ENCODE assay signal across 12 cellular contexts in the genomic region with DNA sequence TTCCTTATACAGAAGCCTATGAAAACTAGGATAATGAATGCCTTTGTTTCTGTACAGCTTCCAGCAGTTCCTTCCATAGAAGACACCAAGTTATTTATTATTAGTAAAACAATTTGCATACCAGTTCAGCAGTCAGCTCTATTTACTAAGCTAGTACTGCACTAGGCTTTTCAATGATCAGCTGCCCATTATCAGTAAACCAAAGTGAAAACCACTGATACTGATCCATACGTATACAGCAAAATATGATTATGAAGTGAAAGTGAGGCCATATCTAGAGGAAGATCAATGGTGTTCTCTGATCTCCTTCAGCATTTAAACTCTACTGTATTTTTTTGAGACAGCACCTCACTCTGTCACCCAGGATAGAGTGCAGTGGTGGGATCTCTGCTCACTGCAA. TPM values are rescaled to one million over a fixed set of nuclear protein-coding genes. Genes with fewer than 3 reads are reported as not detected.
DNase-seq lines count a peak whose midpoint lies in the region; ATAC-seq and TF ChIP-seq lines count a peak whose summit lies in the region.
"Had no signal": no experiment of that assay in that cellular context is flagged by ENCODE, and none has a peak within 500 bp of the region (broad histone marks: within the 10 kb centered on the region; RNA-seq: fewer than 3 reads in every experiment).

No MANE protein-coding gene starts in this region.

- no peak overlapping the region for H3K4me3 ChIP-seq in Caco-2 (ENCODE audit: low read depth, low read length)

- no peaks in the 10 kb centered on the region for H3K9me3 Mint-ChIP-seq in Caco-2 (ENCODE audit: unreplicated experiment)
- no peaks in the 10 kb centered on the region for H3K9me3 Mint-ChIP-seq in effector memory CD8-positive, alpha-beta T cell
- no peaks in the 10 kb centered on the region for H3K9me3 Mint-ChIP-seq in neural crest cell

- peak overlapping the region; percentile 94 for H3K4me3 Mint-ChIP-seq in Caco-2 (ENCODE audit: unreplicated experiment)
- peak overlapping the region; percentile 96 to 97 for H3K4me3 Mint-ChIP-seq in effector memory CD8-positive, alpha-beta T cell
- H3K4me3 Mint-ChIP-seq in neural crest cell, result peak overlapping the region; percentile 100

- H3K36me3 Mint-ChIP-seq in Caco-2 (ENCODE audit: insufficient read depth, unreplicated experiment) (peaks cover 97% of the 10 kb centered on the region), neural crest cell (ENCODE audit: low read depth) (peaks cover 49% of the 10 kb centered on the region)
- H3K36me3 Mint-ChIP-seq in effector memory CD8-positive, alpha-beta T cell (ENCODE audit: insufficient read depth), result peaks cover 71% of the 10 kb centered on the region

- peak overlapping the region; percentile 43 for H3K27ac ChIP-seq in RWPE1

- POLR2A ChIA-PET in Caco-2 (lab: Charles Lee) (interaction anchor here (0.6 kb wide), 1 partner anchor 573 kb away, joined by 3 read pairs; no protein-coding TSS in a partner anchor), RWPE1 (lab: Yijun Ruan, JAX; ENCODE audit: low non-redundant PET) (no interaction called here)

- ATAC-seq in effector memory CD8-positive, alpha-beta T cell (replicated peaks), result no peak

- DNase-seq in Caco-2 (no peak), RWPE1 (ENCODE audit: low spot score) (no peak), neural crest cell (ENCODE audit: low read depth, low spot score) (no peak), amniotic stem cell (lab: John Stamatoyannopoulos, UW) (no peak), NCI-H146 treated with DMSO at 0.1 percent for 48 hours (lab: John Stamatoyannopoulos, UW; ENCODE audit: unreplicated experiment) (no peak), DMS153 treated with DMSO at 0.1 percent for 48 hours (lab: John Stamatoyannopoulos, UW; ENCODE audit: unreplicated experiment) (no peak), NCI-H526 treated with DMSO at 0.1 percent for 48 hours (lab: John Stamatoyannopoulos, UW) (no peak)
- no peak for DNase-seq in effector memory CD8-positive, alpha-beta T cell
- DNase-seq: activated effector memory CD4-positive, alpha-beta T cell treated with anti-CD3 and anti-CD28 coated beads, Interleukin-2, amount 50 U/mL, for 16 hours; NCI-H1105; NK-92 treated with Interleukin-12 subunit alpha and Interleukin-12 subunit beta, amount 100 ng/mL, for 24 hours; sigmoid colon had no signal

- peaks cover 16% of the 10 kb centered on the region for H3K36me3 ChIP-seq in Caco-2 (ENCODE audit: control insufficient read depth, insufficient read depth, low read length)

- H3K4me1 Mint-ChIP-seq in Caco-2 (ENCODE audit: low read depth, unreplicated experiment), result peaks cover 48% of the 10 kb centered on the region
- H3K4me1 Mint-ChIP-seq in effector memory CD8-positive, alpha-beta T cell (ENCODE audit: low read depth in 2 of 2), result peaks cover 58 to 81% of the 10 kb centered on the region in 2 donors
- H3K4me1 Mint-ChIP-seq in neural crest cell, result peaks cover 86% of the 10 kb centered on the region

- no peaks in the 10 kb centered on the region for H3K27me3 ChIP-seq in Caco-2 (replicated peaks; ENCODE audit: control insufficient read depth, insufficient read depth, low read length)
- H3K27me3 ChIP-seq: sigmoid colon had no signal

- no peaks in the 10 kb centered on the region for H3K27me3 Mint-ChIP-seq in Caco-2 (ENCODE audit: insufficient read depth, unreplicated experiment)
- H3K27me3 Mint-ChIP-seq in effector memory CD8-positive, alpha-beta T cell, result no peaks in the 10 kb centered on the region
- H3K27me3 Mint-ChIP-seq in neural crest cell (ENCODE audit: low read depth), result peaks cover 4% of the 10 kb centered on the region

- peaks cover 64% of the 10 kb centered on the region for H3K4me1 ChIP-seq in Caco-2

- CTCF ChIA-PET in Caco-2 (lab: Charles Lee) (no interaction called here), RWPE1 (lab: Yijun Ruan, JAX) (no interaction called here)

- BruUV-seq in Caco-2 (replicated peaks; lab: Mats Ljungman, UMichigan), result no TSS peak

- TF ChIP-seq CTCF in Caco-2 (IDR thresholded peaks at IDR 0.05; ENCODE audit: insufficient read depth in 1 of 2, low read depth in 1 of 2, low read length in 1 of 2, severe bottlenecking in 1 of 2, unreplicated experiment in 1 of 2) (no peak), RWPE1 (conservative IDR thresholded peaks at IDR 0.05; ENCODE audit: low read depth) (no peak), neural crest cell (conservative IDR thresholded peaks at IDR 0.05) (no peak)

- H3K9me3 ChIP-seq in Caco-2, result no peaks in the 10 kb centered on the region
- H3K9me3 ChIP-seq: sigmoid colon had no signal

- H3K27ac Mint-ChIP-seq in Caco-2 (ENCODE audit: unreplicated experiment) (no peak overlapping the region), neural crest cell (ENCODE audit: unreplicated experiment) (no peak overlapping the region)
- peak overlapping the region; percentile 5 to 38 for H3K27ac Mint-ChIP-seq in effector memory CD8-positive, alpha-beta T cell

- intact Hi-C loops in Caco-2 (cut with micrococcal nuclease; ENCODE audit: unreplicated experiment), result no loop called here

RNA-seq across cellular contexts. Expression of gene TPT1, which starts 3.2 kb away (rescaled TPM):
- total RNA-seq in Caco-2 (2022), result 3,524 and 3,611 TPM in 2 replicates
- total RNA-seq in neural crest cell, result 2,364 and 2,627 TPM in 2 replicates

Comparison
In these comparisons a context has a peak if more than half of its experiments do, and no peak if none do; other contexts are left out.
1. H3K27ac Mint-ChIP-seq: peak in effector memory CD8-positive, alpha-beta T cell (2 of 2); none in Caco-2 (single experiment) and neural crest cell (single experiment).
2. Peak in every context shown above with its lines, with median percentiles within 50 percentile points of each other: H3K4me3 Mint-ChIP-seq.